8 cellular contexts compared by ENCODE assay signal in the genomic region with DNA sequence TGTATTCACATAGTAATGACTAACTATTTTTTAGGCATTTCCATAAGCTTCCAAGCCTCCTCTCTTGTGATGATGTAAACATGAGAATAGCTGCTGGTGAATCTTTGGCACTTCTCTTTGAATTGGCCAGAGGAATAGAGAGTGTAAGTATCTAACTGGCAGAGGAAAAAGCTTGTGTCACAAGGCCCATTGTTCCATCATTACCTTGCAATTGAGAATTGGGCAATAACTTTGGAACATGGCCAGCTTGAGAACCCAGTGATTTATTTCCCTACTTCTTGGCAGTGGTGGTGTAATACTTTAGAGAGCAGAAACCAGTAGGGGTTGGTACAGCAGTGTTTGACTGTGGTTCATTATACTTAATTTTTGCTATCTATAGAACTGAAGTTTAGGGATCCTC. TPM values are rescaled to one million over a fixed set of nuclear protein-coding genes. Genes with fewer than 3 reads are reported as not detected.
DNase-seq lines count a peak whose midpoint lies in the region; ATAC-seq and TF ChIP-seq lines count a peak whose summit lies in the region.

No MANE protein-coding gene starts in this region.

- peaks cover 5% of the 10 kb centered on the region for H3F3A ChIP-seq in smooth muscle cell (ENCODE audit: low read depth)

- H3K27ac ChIP-seq in HEK293 (ENCODE audit: extremely low read depth, low read depth, low read length) (no peak overlapping the region), foreskin keratinocyte (no peak overlapping the region), smooth muscle cell (ENCODE audit: low read depth) (no peak overlapping the region)

- no peak overlapping the region for H2AFZ ChIP-seq in smooth muscle cell (ENCODE audit: low read depth)

- CTCF ChIA-PET in HEK293 (lab: Yijun Ruan, JAX) = interaction anchor here (1.9 kb wide), 1 partner anchor 9 kb away, joined by 6 read pairs; no protein-coding TSS in a partner anchor

- DNase-seq in RKO (ENCODE audit: low spot score) (peak; percentile 55), foreskin keratinocyte (peak; percentile 64 to 84), skeletal muscle cell (ENCODE audit: low read depth) (peak; percentile 90), smooth muscle cell (lab: John Stamatoyannopoulos, UW; ENCODE audit: unreplicated experiment) (no peak)
- DNase-seq in activated naive CD4-positive, alpha-beta T cell treated with Interleukin-2 at 50 U/mL for 16 hours = no peak

- no peaks in the 10 kb centered on the region for H3K9me3 ChIP-seq in HEK293 (ENCODE audit: control insufficient read depth, insufficient read depth, low read depth, low read length)
- no peaks in the 10 kb centered on the region for H3K9me3 ChIP-seq in smooth muscle cell (replicated peaks; ENCODE audit: low read depth)

- H3K4me1 ChIP-seq in HEK293 (ENCODE audit: control insufficient read depth, insufficient read depth, low read length) (no peaks in the 10 kb centered on the region), foreskin keratinocyte (no peaks in the 10 kb centered on the region), smooth muscle cell (ENCODE audit: low read depth) (no peaks in the 10 kb centered on the region)

- no peaks in the 10 kb centered on the region for H3K27me3 ChIP-seq in foreskin keratinocyte
- no peaks in the 10 kb centered on the region for H3K27me3 ChIP-seq in smooth muscle cell (ENCODE audit: low read depth)

- peaks cover 78% of the 10 kb centered on the region for H3K79me2 ChIP-seq in smooth muscle cell (ENCODE audit: low read depth)

- peak; percentile 55 for ATAC-seq in foreskin keratinocyte
- no peak for ATAC-seq in GM19035 (IDR thresholded peaks at IDR 0.05; ENCODE audit: unreplicated experiment)
- ATAC-seq in HG03159 (IDR thresholded peaks at IDR 0.05; ENCODE audit: unreplicated experiment) = no peak

- peaks cover 42 to 80% of the 10 kb centered on the region in 2 experiments for H3K36me3 ChIP-seq in HEK293 (ENCODE audit: control insufficient read depth in 2 of 2, insufficient read depth in 1 of 2, low read length in 2 of 2)
- peaks cover 61% of the 10 kb centered on the region for H3K36me3 ChIP-seq in smooth muscle cell (ENCODE audit: low read depth)

- no peak overlapping the region for H3K9ac ChIP-seq in smooth muscle cell (ENCODE audit: low read depth)

- H3K4me3 ChIP-seq in HEK293 (ENCODE audit: low read depth, low read length) (no peak overlapping the region), skeletal muscle cell (ENCODE audit: low read depth, low read length) (no peak overlapping the region), smooth muscle cell (no peak overlapping the region)

- TF ChIP-seq CTCF in HEK293 (tag by site-specific recombination; IDR thresholded peaks at IDR 0.05) (no peak), foreskin keratinocyte (conservative IDR thresholded peaks at IDR 0.05) (no peak), smooth muscle cell (IDR thresholded peaks at IDR 0.05; ENCODE audit: borderline replicate concordance, insufficient read depth, poor library complexity, severe bottlenecking) (no peak)

- H4K20me1 ChIP-seq in smooth muscle cell (ENCODE audit: low read depth) = peaks cover 95% of the 10 kb centered on the region

- POLR2A ChIA-PET in HEK293 (lab: Yijun Ruan, JAX) = interaction anchor here (4.0 kb wide), 1 partner anchor 12 kb away, joined by 24 read pairs; a partner anchor contains a TSS

- no peak overlapping the region for H3K4me2 ChIP-seq in smooth muscle cell

TF ChIP-seq in HEK293, 187 proteins besides CTCF, POLR2A, EP300 and RAD21 (continues in another document):
- no peak for TF ChIP-seq ZNF16 (tag by site-specific recombination; IDR thresholded peaks at IDR 0.05; ENCODE audit: low read depth)
- TF ChIP-seq ZFHX2 (tag by site-specific recombination; conservative IDR thresholded peaks at IDR 0.05) = no peak
- TF ChIP-seq ZSCAN16 (tag by site-specific recombination; IDR thresholded peaks at IDR 0.05) = no peak
- TF ChIP-seq ZNF423 (tag by site-specific recombination; IDR thresholded peaks at IDR 0.05) = no peak
- TF ChIP-seq, protein P1, sequence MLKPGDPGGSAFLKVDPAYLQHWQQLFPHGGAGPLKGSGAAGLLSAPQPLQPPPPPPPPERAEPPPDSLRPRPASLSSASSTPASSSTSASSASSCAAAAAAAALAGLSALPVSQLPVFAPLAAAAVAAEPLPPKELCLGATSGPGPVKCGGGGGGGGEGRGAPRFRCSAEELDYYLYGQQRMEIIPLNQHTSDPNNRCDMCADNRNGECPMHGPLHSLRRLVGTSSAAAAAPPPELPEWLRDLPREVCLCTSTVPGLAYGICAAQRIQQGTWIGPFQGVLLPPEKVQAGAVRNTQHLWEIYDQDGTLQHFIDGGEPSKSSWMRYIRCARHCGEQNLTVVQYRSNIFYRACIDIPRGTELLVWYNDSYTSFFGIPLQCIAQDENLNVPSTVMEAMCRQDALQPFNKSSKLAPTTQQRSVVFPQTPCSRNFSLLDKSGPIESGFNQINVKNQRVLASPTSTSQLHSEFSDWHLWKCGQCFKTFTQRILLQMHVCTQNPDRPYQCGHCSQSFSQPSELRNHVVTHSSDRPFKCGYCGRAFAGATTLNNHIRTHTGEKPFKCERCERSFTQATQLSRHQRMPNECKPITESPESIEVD (tag by site-specific recombination; IDR thresholded peaks at IDR 0.05) = peak; percentile 37; the same call in 1 of the 2 replicates
- TF ChIP-seq ZBTB48 (tag by site-specific recombination; IDR thresholded peaks at IDR 0.05) = no peak
- TF ChIP-seq, protein P2, sequence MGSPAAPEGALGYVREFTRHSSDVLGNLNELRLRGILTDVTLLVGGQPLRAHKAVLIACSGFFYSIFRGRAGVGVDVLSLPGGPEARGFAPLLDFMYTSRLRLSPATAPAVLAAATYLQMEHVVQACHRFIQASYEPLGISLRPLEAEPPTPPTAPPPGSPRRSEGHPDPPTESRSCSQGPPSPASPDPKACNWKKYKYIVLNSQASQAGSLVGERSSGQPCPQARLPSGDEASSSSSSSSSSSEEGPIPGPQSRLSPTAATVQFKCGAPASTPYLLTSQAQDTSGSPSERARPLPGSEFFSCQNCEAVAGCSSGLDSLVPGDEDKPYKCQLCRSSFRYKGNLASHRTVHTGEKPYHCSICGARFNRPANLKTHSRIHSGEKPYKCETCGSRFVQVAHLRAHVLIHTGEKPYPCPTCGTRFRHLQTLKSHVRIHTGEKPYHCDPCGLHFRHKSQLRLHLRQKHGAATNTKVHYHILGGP (tag by site-specific recombination; IDR thresholded peaks at IDR 0.05) = no peak
- TF ChIP-seq ZNF521 (tag by site-specific recombination; IDR thresholded peaks at IDR 0.05) = no peak
- peak; percentile 33; the same call in 1 of the 2 replicates for TF ChIP-seq GFI1B (tag by site-specific recombination; IDR thresholded peaks at IDR 0.05)
- TF ChIP-seq ZFP69B (tag by site-specific recombination; IDR thresholded peaks at IDR 0.05) = no peak
- TF ChIP-seq SP2 (tag by site-specific recombination; IDR thresholded peaks at IDR 0.05) = no peak
- no peak for TF ChIP-seq ZIC2 (tag by site-specific recombination; IDR thresholded peaks at IDR 0.05)
- TF ChIP-seq, protein P3, sequence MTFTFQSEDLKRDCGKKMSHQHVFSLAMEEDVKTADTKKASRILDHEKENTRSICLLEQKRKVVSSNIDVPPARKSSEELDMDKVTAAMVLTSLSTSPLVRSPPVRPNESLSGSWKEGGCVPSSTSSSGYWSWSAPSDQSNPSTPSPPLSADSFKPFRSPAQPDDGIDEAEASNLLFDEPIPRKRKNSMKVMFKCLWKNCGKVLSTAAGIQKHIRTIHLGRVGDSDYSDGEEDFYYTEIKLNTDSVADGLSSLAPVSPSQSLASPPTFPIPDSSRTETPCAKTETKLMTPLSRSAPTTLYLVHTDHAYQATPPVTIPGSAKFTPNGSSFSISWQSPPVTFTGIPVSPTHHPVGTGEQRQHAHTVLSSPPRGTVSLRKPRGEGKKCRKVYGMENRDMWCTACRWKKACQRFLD (tag by site-specific recombination; IDR thresholded peaks at IDR 0.05) = no peak
- peak; percentile 87 for TF ChIP-seq ZNF660 (tag by site-specific recombination; IDR thresholded peaks at IDR 0.05)
- no peak for TF ChIP-seq ZBTB20 (tag by site-specific recombination; IDR thresholded peaks at IDR 0.05)

RNA-seq across cellular contexts. Expression of a gene that starts 12.0 kb away (rescaled TPM):
- 27.8 and 29.1 TPM in 2 replicates for total RNA-seq in foreskin keratinocyte
- polyA plus RNA-seq in foreskin keratinocyte = 14.9 and 18.8 TPM in 2 replicates
- 150 and 155 TPM in 2 replicates for total RNA-seq in smooth muscle cell
- 70.5 and 82.9 TPM in 2 replicates for polyA plus RNA-seq in smooth muscle cell

RNA-seq across cellular contexts. Expression of a gene that starts 18.6 kb away (rescaled TPM):
- total RNA-seq in foreskin keratinocyte = 0.25 and 0.58 TPM in 2 replicates
- polyA plus RNA-seq in foreskin keratinocyte = 0.33 and 0.59 TPM in 2 replicates
- total RNA-seq in smooth muscle cell = 0.58 and 2.0 TPM in 2 replicates
- 0.81 and 1.4 TPM in 2 replicates for polyA plus RNA-seq in smooth muscle cell

Comparison
In these comparisons a context has a peak if more than half of its experiments do, and no peak if none do; other contexts are left out.
1. DNase-seq: peak in RKO (single experiment), foreskin keratinocyte (2 of 2) and skeletal muscle cell (single experiment); none in smooth muscle cell (single experiment) and activated naive CD4-positive, alpha-beta T cell treated with Interleukin-2 at 50 U/mL for 16 hours (single experiment).